In genomic region chr3:171352387-171352935, GRCh38 we compare ENCODE assay signal across 1 cellular context.
TF ChIP-seq lines count a peak whose summit lies in the region.

No MANE protein-coding gene starts in this region.

TF ChIP-seq in GM23338, 12 proteins besides CTCF, POLR2A, EP300 and RAD21 (continued from another document):
- no peak for TF ChIP-seq REST (IDR thresholded peaks at IDR 0.05; ENCODE audit: unreplicated experiment)
- TF ChIP-seq ZNF114 (CRISPR knock-in tag; IDR thresholded peaks at IDR 0.05): no peak
